1 cellular context compared by ENCODE assay signal in the genomic region with DNA sequence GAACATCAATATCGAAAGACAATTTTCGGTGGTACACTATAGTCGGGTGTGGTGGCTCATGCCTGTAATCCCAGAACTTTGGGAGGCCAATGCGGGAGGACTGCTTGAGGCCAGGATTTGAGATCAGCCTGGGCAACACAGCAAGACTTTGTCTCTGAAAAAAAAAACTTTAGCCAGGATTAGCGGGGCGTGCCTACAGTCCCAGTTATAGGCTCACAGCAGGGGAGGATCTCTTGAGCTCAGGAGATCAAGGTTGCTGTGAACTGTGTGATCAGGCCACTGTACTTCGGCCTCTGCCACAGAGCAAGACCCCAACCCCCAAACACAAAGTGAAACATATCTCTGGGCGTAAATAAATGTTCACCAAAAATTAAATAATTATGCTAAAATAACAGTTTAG.
TF ChIP-seq lines count a peak whose summit lies in the region.

No MANE protein-coding gene starts in this region.

TF ChIP-seq in HepG2, 621 proteins besides CTCF, POLR2A, EP300 and RAD21 (continued from another document and continues in another):
- TF ChIP-seq, protein P1, sequence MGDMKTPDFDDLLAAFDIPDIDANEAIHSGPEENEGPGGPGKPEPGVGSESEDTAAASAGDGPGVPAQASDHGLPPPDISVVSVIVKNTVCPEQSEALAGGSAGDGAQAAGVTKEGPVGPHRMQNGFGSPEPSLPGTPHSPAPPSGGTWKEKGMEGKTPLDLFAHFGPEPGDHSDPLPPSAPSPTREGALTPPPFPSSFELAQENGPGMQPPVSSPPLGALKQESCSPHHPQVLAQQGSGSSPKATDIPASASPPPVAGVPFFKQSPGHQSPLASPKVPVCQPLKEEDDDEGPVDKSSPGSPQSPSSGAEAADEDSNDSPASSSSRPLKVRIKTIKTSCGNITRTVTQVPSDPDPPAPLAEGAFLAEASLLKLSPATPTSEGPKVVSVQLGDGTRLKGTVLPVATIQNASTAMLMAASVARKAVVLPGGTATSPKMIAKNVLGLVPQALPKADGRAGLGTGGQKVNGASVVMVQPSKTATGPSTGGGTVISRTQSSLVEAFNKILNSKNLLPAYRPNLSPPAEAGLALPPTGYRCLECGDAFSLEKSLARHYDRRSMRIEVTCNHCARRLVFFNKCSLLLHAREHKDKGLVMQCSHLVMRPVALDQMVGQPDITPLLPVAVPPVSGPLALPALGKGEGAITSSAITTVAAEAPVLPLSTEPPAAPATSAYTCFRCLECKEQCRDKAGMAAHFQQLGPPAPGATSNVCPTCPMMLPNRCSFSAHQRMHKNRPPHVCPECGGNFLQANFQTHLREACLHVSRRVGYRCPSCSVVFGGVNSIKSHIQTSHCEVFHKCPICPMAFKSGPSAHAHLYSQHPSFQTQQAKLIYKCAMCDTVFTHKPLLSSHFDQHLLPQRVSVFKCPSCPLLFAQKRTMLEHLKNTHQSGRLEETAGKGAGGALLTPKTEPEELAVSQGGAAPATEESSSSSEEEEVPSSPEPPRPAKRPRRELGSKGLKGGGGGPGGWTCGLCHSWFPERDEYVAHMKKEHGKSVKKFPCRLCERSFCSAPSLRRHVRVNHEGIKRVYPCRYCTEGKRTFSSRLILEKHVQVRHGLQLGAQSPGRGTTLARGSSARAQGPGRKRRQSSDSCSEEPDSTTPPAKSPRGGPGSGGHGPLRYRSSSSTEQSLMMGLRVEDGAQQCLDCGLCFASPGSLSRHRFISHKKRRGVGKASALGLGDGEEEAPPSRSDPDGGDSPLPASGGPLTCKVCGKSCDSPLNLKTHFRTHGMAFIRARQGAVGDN (CRISPR knock-in tag; IDR thresholded peaks at IDR 0.05), result no peak
- TF ChIP-seq PRPF4 (IDR thresholded peaks at IDR 0.05; ENCODE audit: low read depth, low read length, poor library complexity, severe bottlenecking), result no peak
- TF ChIP-seq, protein P2, sequence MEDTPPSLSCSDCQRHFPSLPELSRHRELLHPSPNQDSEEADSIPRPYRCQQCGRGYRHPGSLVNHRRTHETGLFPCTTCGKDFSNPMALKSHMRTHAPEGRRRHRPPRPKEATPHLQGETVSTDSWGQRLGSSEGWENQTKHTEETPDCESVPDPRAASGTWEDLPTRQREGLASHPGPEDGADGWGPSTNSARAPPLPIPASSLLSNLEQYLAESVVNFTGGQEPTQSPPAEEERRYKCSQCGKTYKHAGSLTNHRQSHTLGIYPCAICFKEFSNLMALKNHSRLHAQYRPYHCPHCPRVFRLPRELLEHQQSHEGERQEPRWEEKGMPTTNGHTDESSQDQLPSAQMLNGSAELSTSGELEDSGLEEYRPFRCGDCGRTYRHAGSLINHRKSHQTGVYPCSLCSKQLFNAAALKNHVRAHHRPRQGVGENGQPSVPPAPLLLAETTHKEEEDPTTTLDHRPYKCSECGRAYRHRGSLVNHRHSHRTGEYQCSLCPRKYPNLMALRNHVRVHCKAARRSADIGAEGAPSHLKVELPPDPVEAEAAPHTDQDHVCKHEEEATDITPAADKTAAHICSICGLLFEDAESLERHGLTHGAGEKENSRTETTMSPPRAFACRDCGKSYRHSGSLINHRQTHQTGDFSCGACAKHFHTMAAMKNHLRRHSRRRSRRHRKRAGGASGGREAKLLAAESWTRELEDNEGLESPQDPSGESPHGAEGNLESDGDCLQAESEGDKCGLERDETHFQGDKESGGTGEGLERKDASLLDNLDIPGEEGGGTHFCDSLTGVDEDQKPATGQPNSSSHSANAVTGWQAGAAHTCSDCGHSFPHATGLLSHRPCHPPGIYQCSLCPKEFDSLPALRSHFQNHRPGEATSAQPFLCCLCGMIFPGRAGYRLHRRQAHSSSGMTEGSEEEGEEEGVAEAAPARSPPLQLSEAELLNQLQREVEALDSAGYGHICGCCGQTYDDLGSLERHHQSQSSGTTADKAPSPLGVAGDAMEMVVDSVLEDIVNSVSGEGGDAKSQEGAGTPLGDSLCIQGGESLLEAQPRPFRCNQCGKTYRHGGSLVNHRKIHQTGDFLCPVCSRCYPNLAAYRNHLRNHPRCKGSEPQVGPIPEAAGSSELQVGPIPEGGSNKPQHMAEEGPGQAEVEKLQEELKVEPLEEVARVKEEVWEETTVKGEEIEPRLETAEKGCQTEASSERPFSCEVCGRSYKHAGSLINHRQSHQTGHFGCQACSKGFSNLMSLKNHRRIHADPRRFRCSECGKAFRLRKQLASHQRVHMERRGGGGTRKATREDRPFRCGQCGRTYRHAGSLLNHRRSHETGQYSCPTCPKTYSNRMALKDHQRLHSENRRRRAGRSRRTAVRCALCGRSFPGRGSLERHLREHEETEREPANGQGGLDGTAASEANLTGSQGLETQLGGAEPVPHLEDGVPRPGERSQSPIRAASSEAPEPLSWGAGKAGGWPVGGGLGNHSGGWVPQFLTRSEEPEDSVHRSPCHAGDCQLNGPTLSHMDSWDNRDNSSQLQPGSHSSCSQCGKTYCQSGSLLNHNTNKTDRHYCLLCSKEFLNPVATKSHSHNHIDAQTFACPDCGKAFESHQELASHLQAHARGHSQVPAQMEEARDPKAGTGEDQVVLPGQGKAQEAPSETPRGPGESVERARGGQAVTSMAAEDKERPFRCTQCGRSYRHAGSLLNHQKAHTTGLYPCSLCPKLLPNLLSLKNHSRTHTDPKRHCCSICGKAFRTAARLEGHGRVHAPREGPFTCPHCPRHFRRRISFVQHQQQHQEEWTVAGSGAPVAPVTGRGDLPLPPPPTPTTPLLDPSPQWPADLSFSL (CRISPR knock-in tag; IDR thresholded peaks at IDR 0.05), result no peak
- peak; percentile 51; the same call in 1 of the 2 replicates for TF ChIP-seq RXRA (CRISPR knock-in tag; IDR thresholded peaks at IDR 0.05)
- TF ChIP-seq, protein P3, sequence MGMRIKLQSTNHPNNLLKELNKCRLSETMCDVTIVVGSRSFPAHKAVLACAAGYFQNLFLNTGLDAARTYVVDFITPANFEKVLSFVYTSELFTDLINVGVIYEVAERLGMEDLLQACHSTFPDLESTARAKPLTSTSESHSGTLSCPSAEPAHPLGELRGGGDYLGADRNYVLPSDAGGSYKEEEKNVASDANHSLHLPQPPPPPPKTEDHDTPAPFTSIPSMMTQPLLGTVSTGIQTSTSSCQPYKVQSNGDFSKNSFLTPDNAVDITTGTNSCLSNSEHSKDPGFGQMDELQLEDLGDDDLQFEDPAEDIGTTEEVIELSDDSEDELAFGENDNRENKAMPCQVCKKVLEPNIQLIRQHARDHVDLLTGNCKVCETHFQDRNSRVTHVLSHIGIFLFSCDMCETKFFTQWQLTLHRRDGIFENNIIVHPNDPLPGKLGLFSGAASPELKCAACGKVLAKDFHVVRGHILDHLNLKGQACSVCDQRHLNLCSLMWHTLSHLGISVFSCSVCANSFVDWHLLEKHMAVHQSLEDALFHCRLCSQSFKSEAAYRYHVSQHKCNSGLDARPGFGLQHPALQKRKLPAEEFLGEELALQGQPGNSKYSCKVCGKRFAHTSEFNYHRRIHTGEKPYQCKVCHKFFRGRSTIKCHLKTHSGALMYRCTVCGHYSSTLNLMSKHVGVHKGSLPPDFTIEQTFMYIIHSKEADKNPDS (CRISPR knock-in tag; IDR thresholded peaks at IDR 0.05), result no peak
- 0 out of 2 replicates have a peak, but pooled peaks have one; percentile 36 for TF ChIP-seq ARID4A (CRISPR knock-in tag; IDR thresholded peaks at IDR 0.05; ENCODE audit: borderline replicate concordance)
- TF ChIP-seq GATAD2A (CRISPR knock-in tag; IDR thresholded peaks at IDR 0.05), result peak; percentile 57
- peak; percentile 23; the same call in 1 of the 2 replicates for TF ChIP-seq KDM6A (CRISPR knock-in tag; IDR thresholded peaks at IDR 0.05; ENCODE audit: low read depth)
- 0 out of 2 replicates have a peak, but pooled peaks have one; percentile 50 for TF ChIP-seq ZNF280D (CRISPR knock-in tag; IDR thresholded peaks at IDR 0.05)
- TF ChIP-seq ZBTB25 (CRISPR knock-in tag; IDR thresholded peaks at IDR 0.05), result 0 out of 2 replicates have a peak, but pooled peaks have one; percentile 24
- TF ChIP-seq, protein P4, sequence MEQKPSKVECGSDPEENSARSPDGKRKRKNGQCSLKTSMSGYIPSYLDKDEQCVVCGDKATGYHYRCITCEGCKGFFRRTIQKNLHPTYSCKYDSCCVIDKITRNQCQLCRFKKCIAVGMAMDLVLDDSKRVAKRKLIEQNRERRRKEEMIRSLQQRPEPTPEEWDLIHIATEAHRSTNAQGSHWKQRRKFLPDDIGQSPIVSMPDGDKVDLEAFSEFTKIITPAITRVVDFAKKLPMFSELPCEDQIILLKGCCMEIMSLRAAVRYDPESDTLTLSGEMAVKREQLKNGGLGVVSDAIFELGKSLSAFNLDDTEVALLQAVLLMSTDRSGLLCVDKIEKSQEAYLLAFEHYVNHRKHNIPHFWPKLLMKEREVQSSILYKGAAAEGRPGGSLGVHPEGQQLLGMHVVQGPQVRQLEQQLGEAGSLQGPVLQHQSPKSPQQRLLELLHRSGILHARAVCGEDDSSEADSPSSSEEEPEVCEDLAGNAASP (CRISPR knock-in tag; IDR thresholded peaks at IDR 0.05; ENCODE audit: borderline replicate concordance), result peak; percentile 48; the same call in 1 of the 2 replicates
- TF ChIP-seq ZNF672 (CRISPR knock-in tag; IDR thresholded peaks at IDR 0.05), result no peak
- no peak for TF ChIP-seq ZNF598 (CRISPR knock-in tag; IDR thresholded peaks at IDR 0.05; ENCODE audit: borderline replicate concordance)
- TF ChIP-seq, protein P5, sequence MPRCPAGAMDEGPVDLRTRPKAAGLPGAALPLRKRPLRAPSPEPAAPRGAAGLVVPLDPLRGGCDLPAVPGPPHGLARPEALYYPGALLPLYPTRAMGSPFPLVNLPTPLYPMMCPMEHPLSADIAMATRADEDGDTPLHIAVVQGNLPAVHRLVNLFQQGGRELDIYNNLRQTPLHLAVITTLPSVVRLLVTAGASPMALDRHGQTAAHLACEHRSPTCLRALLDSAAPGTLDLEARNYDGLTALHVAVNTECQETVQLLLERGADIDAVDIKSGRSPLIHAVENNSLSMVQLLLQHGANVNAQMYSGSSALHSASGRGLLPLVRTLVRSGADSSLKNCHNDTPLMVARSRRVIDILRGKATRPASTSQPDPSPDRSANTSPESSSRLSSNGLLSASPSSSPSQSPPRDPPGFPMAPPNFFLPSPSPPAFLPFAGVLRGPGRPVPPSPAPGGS (CRISPR knock-in tag; IDR thresholded peaks at IDR 0.05), result no peak
- TF ChIP-seq, protein P6, sequence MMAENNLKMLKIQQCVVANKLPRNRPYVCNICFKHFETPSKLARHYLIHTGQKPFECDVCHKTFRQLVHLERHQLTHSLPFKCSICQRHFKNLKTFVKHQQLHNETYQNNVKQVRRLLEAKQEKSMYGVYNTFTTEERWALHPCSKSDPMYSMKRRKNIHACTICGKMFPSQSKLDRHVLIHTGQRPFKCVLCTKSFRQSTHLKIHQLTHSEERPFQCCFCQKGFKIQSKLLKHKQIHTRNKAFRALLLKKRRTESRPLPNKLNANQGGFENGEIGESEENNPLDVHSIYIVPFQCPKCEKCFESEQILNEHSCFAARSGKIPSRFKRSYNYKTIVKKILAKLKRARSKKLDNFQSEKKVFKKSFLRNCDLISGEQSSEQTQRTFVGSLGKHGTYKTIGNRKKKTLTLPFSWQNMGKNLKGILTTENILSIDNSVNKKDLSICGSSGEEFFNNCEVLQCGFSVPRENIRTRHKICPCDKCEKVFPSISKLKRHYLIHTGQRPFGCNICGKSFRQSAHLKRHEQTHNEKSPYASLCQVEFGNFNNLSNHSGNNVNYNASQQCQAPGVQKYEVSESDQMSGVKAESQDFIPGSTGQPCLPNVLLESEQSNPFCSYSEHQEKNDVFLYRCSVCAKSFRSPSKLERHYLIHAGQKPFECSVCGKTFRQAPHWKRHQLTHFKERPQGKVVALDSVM (CRISPR knock-in tag; IDR thresholded peaks at IDR 0.05), result peak; percentile 99
- no peak for TF ChIP-seq SNAI1 (CRISPR knock-in tag; IDR thresholded peaks at IDR 0.05; ENCODE audit: borderline replicate concordance)
- no peak for TF ChIP-seq ZNF816 (CRISPR knock-in tag; IDR thresholded peaks at IDR 0.05; ENCODE audit: borderline replicate concordance)
